In genomic region chr22:30116362-30117117, GRCh38 we compare ENCODE assay signal across 15 cellular contexts. TPM values are rescaled to one million over a fixed set of nuclear protein-coding genes. Genes with fewer than 3 reads are reported as not detected.
DNase-seq lines count a peak whose midpoint lies in the region; ATAC-seq and TF ChIP-seq lines count a peak whose summit lies in the region.
"Had no signal": no experiment of that assay in that cellular context is flagged by ENCODE, and none has a peak within 500 bp of the region (broad histone marks: within the 10 kb centered on the region; RNA-seq: fewer than 3 reads in every experiment).

No MANE protein-coding gene starts in this region.

- no peak overlapping the region for H4K8ac ChIP-seq in mesenchymal stem cell (ENCODE audit: low read length)

- DNase-seq in GM03348 (ENCODE audit: low spot score) (peak; percentile 51), brain microvascular endothelial cell (peak; percentile 47), mesenchymal stem cell (peak; percentile 15), CD14-positive monocyte (ENCODE audit: low spot score) (no peak), adrenal gland (no peak)
- DNase-seq: activated gamma-delta T cell treated with Interleukin-2 at 50 U/mL for 16 hours; dorsolateral prefrontal cortex; NCI-H1436 treated with DMSO at 0.1 percent for 48 hours; stimulated activated CD4-positive, alpha-beta T cell treated with anti-CD3 and anti-CD28 coated beads, Interleukin-2, amount 100 ng/mL, for 48 hours had no signal

- no peak overlapping the region for H3K14ac ChIP-seq in mesenchymal stem cell (ENCODE audit: low read length in 2 of 2)

- peak overlapping the region in 1 of 7 donors; percentile 33 for H3K27ac Mint-ChIP-seq in CD14-positive monocyte
- H3K27ac Mint-ChIP-seq: nephron, WTC11 had no signal

- H3K23ac ChIP-seq in mesenchymal stem cell (ENCODE audit: low read length in 2 of 2): no peak overlapping the region

- no peak overlapping the region for H3K9ac ChIP-seq in Loucy (ENCODE audit: low read depth, low read length, poor library complexity, severe bottlenecking)
- no peak overlapping the region for H3K9ac ChIP-seq in mesenchymal stem cell (ENCODE audit: low read length)

- H4K91ac ChIP-seq in mesenchymal stem cell (ENCODE audit: low read length): no peak overlapping the region

- peaks cover 0 to 3% (median 1%) of the 10 kb centered on the region in 3 donors for H3K27me3 Mint-ChIP-seq in CD14-positive monocyte (ENCODE audit: low read depth in 3 of 3)

- H3K27ac ChIP-seq in brain microvascular endothelial cell: peak overlapping the region; percentile 27
- H3K27ac ChIP-seq in mesenchymal stem cell (ENCODE audit: low read length, poor library complexity, severe bottlenecking): no peak overlapping the region
- H3K27ac ChIP-seq in adrenal gland: no peak overlapping the region
- H3K27ac ChIP-seq: dorsolateral prefrontal cortex had no signal

- H3K4me2 ChIP-seq in Loucy (ENCODE audit: low read depth, low read length, poor library complexity, severe bottlenecking) (no peak overlapping the region), mesenchymal stem cell (ENCODE audit: low read length, poor library complexity, severe bottlenecking) (no peak overlapping the region)

- intact Hi-C loops in CD14-positive monocyte (cut with micrococcal nuclease): no loop called here
- intact Hi-C loops in adrenal gland (cut with DNase I): no loop called here

- H4K20me1 ChIP-seq in Loucy (ENCODE audit: insufficient read depth, low read length, poor library complexity, severe bottlenecking): no peaks in the 10 kb centered on the region

- H3K36me3 Mint-ChIP-seq in CD14-positive monocyte: no peaks in the 10 kb centered on the region
- H3K36me3 Mint-ChIP-seq: WTC11 had no signal

- in situ Hi-C loops in brain microvascular endothelial cell (cut with HindIII; ENCODE audit: low pct_ligation_motif_present, low sequenced_read_pairs): no loop called here

- no peak overlapping the region for H2BK12ac ChIP-seq in mesenchymal stem cell (ENCODE audit: low read length in 2 of 2)

- peaks cover 3% of the 10 kb centered on the region for H3K4me1 Mint-ChIP-seq in CD14-positive monocyte
- H3K4me1 Mint-ChIP-seq: nephron, WTC11 had no signal

- TF ChIP-seq POLR2A in adrenal gland (IDR thresholded peaks at IDR 0.05): no peak

- H3K18ac ChIP-seq in mesenchymal stem cell (ENCODE audit: low read depth in 1 of 2, low read length in 2 of 2): no peak overlapping the region

- H3F3A ChIP-seq in Loucy (ENCODE audit: low read depth): no peaks in the 10 kb centered on the region

- no peak overlapping the region for H3K4me3 ChIP-seq in Loucy (ENCODE audit: low read length, poor library complexity, severe bottlenecking)
- no peak overlapping the region for H3K4me3 ChIP-seq in brain microvascular endothelial cell (ENCODE audit: low read depth, low read length)
- no peak overlapping the region for H3K4me3 ChIP-seq in mesenchymal stem cell (ENCODE audit: insufficient read depth in 1 of 2, low read depth in 1 of 2, low read length in 2 of 2)
- H3K4me3 ChIP-seq in adrenal gland: no peak overlapping the region
- H3K4me3 ChIP-seq: dorsolateral prefrontal cortex, HAP-1 had no signal

- TF ChIP-seq CTCF in Loucy (conservative IDR thresholded peaks at IDR 0.05; ENCODE audit: low read length) (no peak), brain microvascular endothelial cell (IDR thresholded peaks at IDR 0.05; ENCODE audit: low read depth, low read length, missing control alignments) (no peak), CD14-positive monocyte (IDR thresholded peaks at IDR 0.05) (no peak), adrenal gland (IDR thresholded peaks at IDR 0.05) (no peak)

- no peak for ATAC-seq in GM18907 (IDR thresholded peaks at IDR 0.05; ENCODE audit: unreplicated experiment)
- no peak for ATAC-seq in HG03280 (IDR thresholded peaks at IDR 0.05; ENCODE audit: unreplicated experiment)
- ATAC-seq: WTC11 had no signal

- no peaks in the 10 kb centered on the region for H3K9me2 ChIP-seq in Loucy (replicated peaks; ENCODE audit: low read depth, low read length)

- no peak overlapping the region for H2BK15ac ChIP-seq in mesenchymal stem cell (ENCODE audit: low read depth, poor library complexity, severe bottlenecking)

- no peak overlapping the region for H3K4me3 Mint-ChIP-seq in CD14-positive monocyte
- H3K4me3 Mint-ChIP-seq: nephron, WTC11 had no signal

- H2AFZ ChIP-seq in Loucy (ENCODE audit: low read length): peak overlapping the region; percentile 4
- H2AFZ ChIP-seq in mesenchymal stem cell (ENCODE audit: low read depth, low read length): no peak overlapping the region

- H3K27me3 ChIP-seq in Loucy (ENCODE audit: insufficient read depth, low read length, poor library complexity, severe bottlenecking) (no peaks in the 10 kb centered on the region), brain microvascular endothelial cell (replicated peaks) (no peaks in the 10 kb centered on the region), mesenchymal stem cell (ENCODE audit: control insufficient read depth in 1 of 2, insufficient read depth in 1 of 2, low read length in 2 of 2) (no peaks in the 10 kb centered on the region), adrenal gland (peaks cover 11% of the 10 kb centered on the region)
- H3K27me3 ChIP-seq: dorsolateral prefrontal cortex had no signal

- H3K36me3 ChIP-seq in Loucy (ENCODE audit: insufficient read depth, low read length) (no peaks in the 10 kb centered on the region), brain microvascular endothelial cell (replicated peaks) (no peaks in the 10 kb centered on the region), mesenchymal stem cell (ENCODE audit: control insufficient read depth in 1 of 2, insufficient read depth in 2 of 2, low read depth in 1 of 2, low read length in 2 of 2) (no peaks in the 10 kb centered on the region), adrenal gland (replicated peaks in 1 of 2) (no peaks in the 10 kb centered on the region)
- H3K36me3 ChIP-seq: HAP-1 had no signal

- peaks cover 9% of the 10 kb centered on the region for H3K4me1 ChIP-seq in Loucy (ENCODE audit: insufficient read depth, low read length, poor library complexity, severe bottlenecking)
- H3K4me1 ChIP-seq in mesenchymal stem cell (ENCODE audit: control insufficient read depth, insufficient read depth, low read depth, low read length): peaks cover 2% of the 10 kb centered on the region
- H3K4me1 ChIP-seq in adrenal gland (replicated peaks in 1 of 2): no peaks in the 10 kb centered on the region
- H3K4me1 ChIP-seq: HAP-1 had no signal

- H2BK5ac ChIP-seq in mesenchymal stem cell (ENCODE audit: low read depth, low read length, poor library complexity, severe bottlenecking): no peak overlapping the region

- H3K9me3 ChIP-seq in Loucy (ENCODE audit: insufficient read depth, low read depth, low read length): no peaks in the 10 kb centered on the region
- no peaks in the 10 kb centered on the region for H3K9me3 ChIP-seq in mesenchymal stem cell (ENCODE audit: control insufficient read depth, low read length)
- no peaks in the 10 kb centered on the region for H3K9me3 ChIP-seq in adrenal gland (replicated peaks in 1 of 3)
- H3K9me3 ChIP-seq: HAP-1 had no signal

- no peaks in the 10 kb centered on the region for H3K9me3 Mint-ChIP-seq in CD14-positive monocyte
- H3K9me3 Mint-ChIP-seq: nephron, WTC11 had no signal

- H3K4ac ChIP-seq in mesenchymal stem cell (ENCODE audit: low read depth in 1 of 2, low read length in 2 of 2): no peak overlapping the region

- WGBS in mesenchymal stem cell: 100% methylated on average over 1 of the region's 1 CpG
- 83 to 95% (median 90%) methylated on average over 1 of the region's 1 CpG for WGBS in adrenal gland, 4 donors

- H2AK5ac ChIP-seq in mesenchymal stem cell (ENCODE audit: low read length, severe bottlenecking): no peak overlapping the region

- H3K79me1 ChIP-seq in mesenchymal stem cell (replicated peaks; ENCODE audit: low read length, poor library complexity, severe bottlenecking): no peaks in the 10 kb centered on the region

- H3K79me2 ChIP-seq in Loucy (ENCODE audit: insufficient read depth, low read length): no peaks in the 10 kb centered on the region

- H2BK120ac ChIP-seq in mesenchymal stem cell (ENCODE audit: low read depth, low read length): no peak overlapping the region

RNA-seq across cellular contexts. Expression of gene HORMAD2, which starts 36.3 kb away (rescaled TPM):
- not detected for polyA plus RNA-seq in mesenchymal stem cell (2013, experiment 1 of 2)
- polyA plus RNA-seq in mesenchymal stem cell (2013, experiment 2 of 2): not detected
- not detected for polyA plus RNA-seq in CD14-positive monocyte
- not detected for total RNA-seq in adrenal gland
- polyA plus RNA-seq in adrenal gland: not detected
- total RNA-seq: WTC11 had no signal

Comparison
In these comparisons a context has a peak if more than half of its experiments do, and no peak if none do; other contexts are left out.
1. DNase-seq: peak in GM03348 (single experiment), brain microvascular endothelial cell (single experiment) and mesenchymal stem cell (single experiment); none in CD14-positive monocyte (single experiment) and adrenal gland (0 of 7).